Comparison of ENCODE assay signal across 36 cellular contexts in the genomic region with DNA sequence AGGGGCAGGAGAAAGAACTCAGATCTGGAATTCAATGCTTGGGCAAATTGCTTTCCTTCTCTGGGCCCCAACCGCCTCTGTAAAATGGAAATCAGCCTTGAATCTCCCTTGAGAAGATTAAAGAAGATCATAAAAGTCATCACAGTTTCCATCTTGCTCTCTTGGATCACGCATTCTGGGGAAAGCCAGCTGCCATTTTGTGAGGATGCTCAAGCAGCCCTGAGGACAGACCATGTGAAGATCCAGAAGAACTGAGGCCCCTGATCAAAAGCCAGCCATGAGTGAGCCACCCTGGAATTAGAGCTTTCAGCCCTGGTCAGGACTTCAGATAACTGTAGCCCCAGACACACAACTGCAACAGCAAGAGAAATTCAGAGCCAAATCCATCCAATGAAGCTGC.
"Had no signal": no experiment of that assay in that cellular context is flagged by ENCODE, and none has a peak within 500 bp of the region (broad histone marks: within the 10 kb centered on the region; RNA-seq: fewer than 3 reads in every experiment).

No MANE protein-coding gene starts in this region.

- H3K27me3 ChIP-seq: cardiac muscle cell had no signal

- H3K27me3 Mint-ChIP-seq: activated CD4-positive, alpha-beta memory T cell treated with anti-CD3 and anti-CD28 coated beads, Interleukin-2, amount 10 ng/mL, durations not matched to agents 7 days and 5 days had no signal

- H3K4me3 ChIP-seq: cardiac muscle cell, PC-9 had no signal

- FAIRE-seq: RCC 7860 had no signal

- H3K4me2 ChIP-seq: KMS-11, PC-9 had no signal

- H3K9ac ChIP-seq: KMS-11 had no signal

- H3K27ac Mint-ChIP-seq: activated CD4-positive, alpha-beta memory T cell treated with anti-CD3 and anti-CD28 coated beads, Interleukin-2, amount 10 ng/mL, durations not matched to agents 7 days and 5 days; activated CD8-positive, alpha-beta memory T cell treated with anti-CD3 and anti-CD28 coated beads, Interleukin-2, amount 10 ng/mL, durations not matched to agents 7 days and 5 days; activated naive CD8-positive, alpha-beta T cell treated with anti-CD3 and anti-CD28 coated beads for 36 hours; activated T-cell treated with anti-CD3 and anti-CD28 coated beads, Interleukin-2, amount 50 U/mL, for 72 hours; activated T-helper 17 cell treated with anti-CD3 and anti-CD28 coated beads, Interleukin-2, amount 50 U/mL, for 72 hours had no signal

- H3K4me3 Mint-ChIP-seq: activated CD4-positive, alpha-beta memory T cell treated with anti-CD3 and anti-CD28 coated beads, Interleukin-2, amount 10 ng/mL, durations not matched to agents 7 days and 5 days; activated CD8-positive, alpha-beta memory T cell treated with anti-CD3 and anti-CD28 coated beads, Interleukin-2, amount 10 ng/mL, durations not matched to agents 7 days and 5 days; activated naive CD8-positive, alpha-beta T cell treated with anti-CD3 and anti-CD28 coated beads for 36 hours; activated T-cell treated with anti-CD3 and anti-CD28 coated beads, Interleukin-2, amount 50 U/mL, for 72 hours; activated T-helper 17 cell treated with anti-CD3 and anti-CD28 coated beads, Interleukin-2, amount 50 U/mL, for 72 hours had no signal

- H3K4me1 Mint-ChIP-seq: activated CD4-positive, alpha-beta memory T cell treated with anti-CD3 and anti-CD28 coated beads, Interleukin-2, amount 10 ng/mL, durations not matched to agents 7 days and 5 days; activated CD8-positive, alpha-beta memory T cell treated with anti-CD3 and anti-CD28 coated beads, Interleukin-2, amount 10 ng/mL, durations not matched to agents 7 days and 5 days; activated naive CD8-positive, alpha-beta T cell treated with anti-CD3 and anti-CD28 coated beads for 36 hours; activated T-helper 17 cell treated with anti-CD3 and anti-CD28 coated beads, Interleukin-2, amount 50 U/mL, for 72 hours had no signal

- H3K9me3 Mint-ChIP-seq: activated CD4-positive, alpha-beta memory T cell treated with anti-CD3 and anti-CD28 coated beads, Interleukin-2, amount 10 ng/mL, durations not matched to agents 7 days and 5 days; activated naive CD8-positive, alpha-beta T cell treated with anti-CD3 and anti-CD28 coated beads for 36 hours had no signal

- DNase-seq: activated CD4-positive, alpha-beta memory T cell treated with anti-CD3 and anti-CD28 coated beads, Interleukin-2, amount 10 ng/mL, durations not matched to agents 7 days and 5 days; activated CD4-positive, alpha-beta T cell treated with anti-CD3 and anti-CD28 coated beads for 1 hour; activated CD4-positive, alpha-beta T cell treated with anti-CD3 and anti-CD28 coated beads for 48 hours; activated CD4-positive, CD25-positive, alpha-beta regulatory T cell; activated CD8-positive, alpha-beta memory T cell treated with anti-CD3 and anti-CD28 coated beads for 24 hours; activated CD8-positive, alpha-beta memory T cell treated with anti-CD3 and anti-CD28 coated beads, Interleukin-2, amount 10 ng/mL, durations not matched to agents 7 days and 5 days; activated CD8-positive, alpha-beta memory T cell treated with anti-CD3 and anti-CD28 coated beads, Interleukin-2, amount 50 U/mL, for 48 hours; activated effector memory CD4-positive, alpha-beta T cell treated with anti-CD3 and anti-CD28 coated beads, Interleukin-2, amount 50 U/mL, for 16 hours; activated naive CD4-positive, alpha-beta T cell; activated naive CD4-positive, alpha-beta T cell treated with anti-CD3 and anti-CD28 coated beads, Interleukin-2, amount 50 U/mL, for 16 hours; activated naive CD8-positive, alpha-beta T cell treated with anti-CD3 and anti-CD28 coated beads for 36 hours; activated T-cell treated with anti-CD3 and anti-CD28 coated beads, Interleukin-2, amount 50 U/mL, for 1 hour; activated T-cell treated with anti-CD3 and anti-CD28 coated beads, Interleukin-2, amount 50 U/mL, for 72 hours; amniotic stem cell; aorta; MM.1S; MV-4-11; NCI-H1092; NCI-H187; NCI-H2029 treated with DMSO at 0.1 percent for 48 hours; NCI-H2107; NCI-H2171; NCI-H510A; NCI-H526; NCI-H748 treated with DMSO at 0.1 percent for 48 hours; NK-92 treated with Interleukin-12 subunit alpha and Interleukin-12 subunit beta, amount 100 ng/mL, for 24 hours; PC-9; SIG-M5; T1000; WERI-Rb-1 had no signal

- H2AFZ ChIP-seq: PC-9 had no signal

- H3K27ac ChIP-seq: cardiac muscle cell, KMS-11, PC-9, RWPE1, WERI-Rb-1 had no signal

- ATAC-seq: activated CD8-positive, alpha-beta memory T cell treated with anti-CD3 and anti-CD28 coated beads, Interleukin-2, amount 10 ng/mL, durations not matched to agents 7 days and 5 days; activated T-cell treated with anti-CD3 and anti-CD28 coated beads, Interleukin-2, amount 50 U/mL, for 72 hours; activated T-helper 17 cell treated with anti-CD3 and anti-CD28 coated beads, Interleukin-2, amount 50 U/mL, for 72 hours; Right ventricle myocardium inferior had no signal

- H3K36me3 Mint-ChIP-seq: activated CD8-positive, alpha-beta memory T cell treated with anti-CD3 and anti-CD28 coated beads, Interleukin-2, amount 10 ng/mL, durations not matched to agents 7 days and 5 days; activated naive CD8-positive, alpha-beta T cell treated with anti-CD3 and anti-CD28 coated beads for 36 hours had no signal

- H3K36me3 ChIP-seq: cardiac muscle cell, WERI-Rb-1 had no signal
